ENCODE assay signal across 18 cellular contexts in genomic region chr1:246034630-246035029, GRCh38.
DNase-seq lines count a peak whose midpoint lies in the region; ATAC-seq and TF ChIP-seq lines count a peak whose summit lies in the region.
"Had no signal": no experiment of that assay in that cellular context is flagged by ENCODE, and none has a peak within 500 bp of the region (broad histone marks: within the 10 kb centered on the region; RNA-seq: fewer than 3 reads in every experiment).

No MANE protein-coding gene starts in this region.

- H3K4me3 ChIP-seq in SJCRH30 = peak overlapping the region; percentile 54
- H3K4me3 ChIP-seq: A549, BLaER1 had no signal

- BruUV-seq in MCF 10A (replicated peaks; lab: Mats Ljungman, UMichigan) = no TSS peak

- no peak for ATAC-seq in GM21381 (IDR thresholded peaks at IDR 0.05; ENCODE audit: unreplicated experiment)
- ATAC-seq: A549 had no signal

- TF ChIP-seq CTCF in nephron (IDR thresholded peaks at IDR 0.05; ENCODE audit: unreplicated experiment in 3 of 3) (no peak), MCF 10A (IDR thresholded peaks at IDR 0.05; ENCODE audit: unreplicated experiment) (no peak)

- no peaks in the 10 kb centered on the region for H3K9me3 ChIP-seq in SJCRH30 (replicated peaks)
- H3K9me3 ChIP-seq: A549 had no signal

- no peaks in the 10 kb centered on the region for H3K36me3 Mint-ChIP-seq in nephron (ENCODE audit: low read depth)
- H3K36me3 Mint-ChIP-seq in MCF 10A (ENCODE audit: insufficient read depth, unreplicated experiment) = no peaks in the 10 kb centered on the region
- H3K36me3 Mint-ChIP-seq: CD14-positive monocyte had no signal

- H3K27me3 Mint-ChIP-seq in nephron (ENCODE audit: low read depth) (no peaks in the 10 kb centered on the region), MCF 10A (ENCODE audit: insufficient read depth, unreplicated experiment) (no peaks in the 10 kb centered on the region)
- H3K27me3 Mint-ChIP-seq: CD4-positive, alpha-beta memory T cell had no signal

- peaks cover 3% of the 10 kb centered on the region; the same call in 1 of the 2 replicates for H3K4me1 ChIP-seq in SJCRH30

- H3K4me3 Mint-ChIP-seq in nephron (no peak overlapping the region), MCF 10A (ENCODE audit: unreplicated experiment) (no peak overlapping the region)
- H3K4me3 Mint-ChIP-seq: CD14-positive monocyte; CD4-positive, alpha-beta memory T cell had no signal

- POLR2A ChIA-PET in MCF 10A (lab: Yijun Ruan, JAX) = interaction anchor here (0.6 to 1.0 kb wide), 3 partner anchors 16 to 103 kb away, joined by 3 read pairs; no protein-coding TSS in a partner anchor

- intact Hi-C loops in MCF 10A (cut with micrococcal nuclease) = no loop called here

- DNase-seq in NCI-H1694 (lab: John Stamatoyannopoulos, UW) = peak; percentile 53
- no peak for DNase-seq in NCI-H1694 treated with DMSO at 0.1 percent for 48 hours (lab: John Stamatoyannopoulos, UW)
- no peak for DNase-seq in SJCRH30
- DNase-seq in retina = peak; percentile 17
- no peak for DNase-seq in NCI-H2081 treated with DMSO at 0.1 percent for 48 hours (lab: John Stamatoyannopoulos, UW)
- DNase-seq in MCF 10A (ENCODE audit: unreplicated experiment) = no peak
- DNase-seq: AML-193; CD4-positive, alpha-beta memory T cell; DMS153; DMS79 treated with DMSO at 0.1 percent for 48 hours; GF-D8; HCEC 1CT had no signal

- H3K36me3 ChIP-seq in SJCRH30 = no peaks in the 10 kb centered on the region
- H3K36me3 ChIP-seq: BLaER1 had no signal

- H3K4me1 Mint-ChIP-seq in nephron = peaks cover 29% of the 10 kb centered on the region
- peaks cover 6% of the 10 kb centered on the region for H3K4me1 Mint-ChIP-seq in MCF 10A (ENCODE audit: insufficient read depth, unreplicated experiment)
- H3K4me1 Mint-ChIP-seq: CD4-positive, alpha-beta memory T cell had no signal

- CTCF ChIA-PET in MCF 10A (lab: Yijun Ruan, JAX) = interaction anchor here (0.6 to 2.6 kb wide), 3 partner anchors 20 to 881 kb away, joined by 3 to 6 read pairs (median 3); no protein-coding TSS in a partner anchor

- peak overlapping the region; percentile 71 for H3K27ac ChIP-seq in SJCRH30
- H3K27ac ChIP-seq: 22Rv1, A549, BLaER1 had no signal

- H3K27ac Mint-ChIP-seq in nephron (peak overlapping the region; percentile 1 to 29 (median 16)), MCF 10A (ENCODE audit: low read depth, unreplicated experiment) (no peak overlapping the region)
- H3K27ac Mint-ChIP-seq: CD4-positive, alpha-beta memory T cell had no signal

- H3K9me3 Mint-ChIP-seq in nephron (peaks cover 3% of the 10 kb centered on the region), MCF 10A (ENCODE audit: unreplicated experiment) (no peaks in the 10 kb centered on the region)
- H3K9me3 Mint-ChIP-seq: CD14-positive monocyte had no signal

- H3K27me3 ChIP-seq in SJCRH30 = no peaks in the 10 kb centered on the region
- H3K27me3 ChIP-seq: BLaER1 had no signal

Comparison
In these comparisons a context has a peak if more than half of its experiments do, and no peak if none do; other contexts are left out.
1. DNase-seq: peak in NCI-H1694 (single experiment) and retina (single experiment); none in NCI-H1694 treated with DMSO at 0.1 percent for 48 hours (single experiment), SJCRH30 (0 of 2), NCI-H2081 treated with DMSO at 0.1 percent for 48 hours (single experiment) and MCF 10A (single experiment).